Comparison of ENCODE assay signal across 13 cellular contexts in genomic region chr4:137647375-137647774, GRCh38.
DNase-seq lines count a peak whose midpoint lies in the region; ATAC-seq and TF ChIP-seq lines count a peak whose summit lies in the region.
"Had no signal": no experiment of that assay in that cellular context is flagged by ENCODE, and none has a peak within 500 bp of the region (broad histone marks: within the 10 kb centered on the region; RNA-seq: fewer than 3 reads in every experiment).

No MANE protein-coding gene starts in this region.

- peak; percentile 67 for ATAC-seq in GM19438 (IDR thresholded peaks at IDR 0.05; ENCODE audit: low read depth, unreplicated experiment)
- peak; percentile 75 for ATAC-seq in HG02840 (IDR thresholded peaks at IDR 0.05; ENCODE audit: low FRiP score, unreplicated experiment)
- peak; percentile 79 for ATAC-seq in HG03469 (IDR thresholded peaks at IDR 0.05; ENCODE audit: unreplicated experiment)

- no peak for TF ChIP-seq POLR2A in suprapubic skin (IDR thresholded peaks at IDR 0.05)

- H3K4me3 ChIP-seq in suprapubic skin, result no peak overlapping the region
- no peak overlapping the region for H3K4me3 ChIP-seq in effector memory CD4-positive, alpha-beta T cell (ENCODE audit: insufficient read depth, low read depth, low read length, poor library complexity, severe bottlenecking)
- H3K4me3 ChIP-seq: adrenal gland, transverse colon had no signal

- no peaks in the 10 kb centered on the region for H3K36me3 ChIP-seq in suprapubic skin
- no peaks in the 10 kb centered on the region for H3K36me3 ChIP-seq in effector memory CD4-positive, alpha-beta T cell (ENCODE audit: control insufficient read depth, insufficient read depth, low read length)
- H3K36me3 ChIP-seq: adrenal gland, transverse colon had no signal

- in situ Hi-C loops in GM13977 (cut with MboI; ENCODE audit: low pct_unique_long_range_greater_than_20kb, low sequenced_read_pairs, unreplicated experiment), result no loop called here

- H3K27ac ChIP-seq in caudate nucleus (ENCODE audit: low read depth, low read length) (no peak overlapping the region), suprapubic skin (no peak overlapping the region)
- no peak overlapping the region for H3K27ac ChIP-seq in effector memory CD4-positive, alpha-beta T cell (ENCODE audit: insufficient read depth, low read length, poor library complexity, severe bottlenecking)
- H3K27ac ChIP-seq: adrenal gland, foreskin keratinocyte, transverse colon had no signal

- TF ChIP-seq EP300 in suprapubic skin (IDR thresholded peaks at IDR 0.05), result no peak

- TF ChIP-seq CTCF in GM13977 (IDR thresholded peaks at IDR 0.05; ENCODE audit: extremely low read depth, insufficient read depth, missing control alignments), result no peak
- no peak for TF ChIP-seq CTCF in suprapubic skin (IDR thresholded peaks at IDR 0.05)

- 93% methylated on average over 1 of the region's 1 CpG for WGBS in suprapubic skin

- no peaks in the 10 kb centered on the region for H3K9me3 ChIP-seq in suprapubic skin
- H3K9me3 ChIP-seq in effector memory CD4-positive, alpha-beta T cell (ENCODE audit: control insufficient read depth, low read length), result no peaks in the 10 kb centered on the region
- H3K9me3 ChIP-seq: adrenal gland, transverse colon had no signal

- DNase-seq in GM13977 (ENCODE audit: low spot score) (peak; percentile 47), caudate nucleus (lab: John Stamatoyannopoulos, UW) (no peak), suprapubic skin (ENCODE audit: low spot score in 2 of 2) (no peak)
- DNase-seq in stimulated activated CD4-positive, alpha-beta T cell treated with anti-CD3 and anti-CD28 coated beads, Interleukin-2, amount 100 ng/mL, for 24 hours, result no peak
- DNase-seq in effector memory CD4-positive, alpha-beta T cell, result no peak
- DNase-seq: adrenal gland, DND-41, NCI-H187 treated with DMSO at 0.1 percent for 48 hours, transverse colon had no signal

- H3K27me3 ChIP-seq in suprapubic skin, result no peaks in the 10 kb centered on the region
- no peaks in the 10 kb centered on the region for H3K27me3 ChIP-seq in effector memory CD4-positive, alpha-beta T cell (replicated peaks; ENCODE audit: control insufficient read depth, insufficient read depth, low read length, poor library complexity, severe bottlenecking)
- H3K27me3 ChIP-seq: adrenal gland, foreskin keratinocyte, transverse colon had no signal

- no peaks in the 10 kb centered on the region for H3K4me1 ChIP-seq in suprapubic skin
- H3K4me1 ChIP-seq in effector memory CD4-positive, alpha-beta T cell (ENCODE audit: control insufficient read depth, insufficient read depth, low read length, poor library complexity, severe bottlenecking), result no peaks in the 10 kb centered on the region
- H3K4me1 ChIP-seq: transverse colon had no signal
